In genomic region chr5:79235222-79235577, GRCh38 we compare ENCODE assay signal across 8 cellular contexts. TPM values are rescaled to one million over a fixed set of nuclear protein-coding genes. Genes with fewer than 3 reads are reported as not detected.
A peak's percentile ranks its signal among the peaks of the same experiment; 100 is the strongest.
DNase-seq lines count a peak whose midpoint lies in the region; ATAC-seq and TF ChIP-seq lines count a peak whose summit lies in the region.

No MANE protein-coding gene starts in this region.

- in situ Hi-C loops in T47D (cut with HindIII; ENCODE audit: low pct_unique_long_range_greater_than_20kb, low sequenced_read_pairs), result no loop called here

- no peak for TF ChIP-seq RAD21 in Ishikawa (IDR thresholded peaks at IDR 0.05; ENCODE audit: low read depth)

- H3K27ac Mint-ChIP-seq in activated CD8-positive, alpha-beta memory T cell treated with anti-CD3 and anti-CD28 coated beads, Interleukin-2, amount 10 ng/mL, durations not matched to agents 7 days and 5 days, result peak overlapping the region; percentile 91
- peak overlapping the region; percentile 98 for H3K27ac Mint-ChIP-seq in memory B cell

- no peaks in the 10 kb centered on the region for H3K36me3 Mint-ChIP-seq in activated CD8-positive, alpha-beta memory T cell treated with anti-CD3 and anti-CD28 coated beads, Interleukin-2, amount 10 ng/mL, durations not matched to agents 7 days and 5 days
- H3K36me3 Mint-ChIP-seq in memory B cell, result peaks cover 2% of the 10 kb centered on the region

- no peak for TF ChIP-seq EP300 in Ishikawa (IDR thresholded peaks at IDR 0.05; ENCODE audit: borderline replicate concordance)

- H3K4me1 Mint-ChIP-seq in activated CD8-positive, alpha-beta memory T cell treated with anti-CD3 and anti-CD28 coated beads, Interleukin-2, amount 10 ng/mL, durations not matched to agents 7 days and 5 days, result peaks cover 16% of the 10 kb centered on the region
- peaks cover 12% of the 10 kb centered on the region for H3K4me1 Mint-ChIP-seq in memory B cell

- no peaks in the 10 kb centered on the region for H3K9me3 Mint-ChIP-seq in activated CD8-positive, alpha-beta memory T cell treated with anti-CD3 and anti-CD28 coated beads, Interleukin-2, amount 10 ng/mL, durations not matched to agents 7 days and 5 days (ENCODE audit: low read depth)
- H3K9me3 Mint-ChIP-seq in memory B cell, result no peaks in the 10 kb centered on the region

- ATAC-seq in activated CD8-positive, alpha-beta memory T cell treated with anti-CD3 and anti-CD28 coated beads, Interleukin-2, amount 10 ng/mL, durations not matched to agents 7 days and 5 days, result no peak
- ATAC-seq in memory B cell (ENCODE audit: low read depth), result peak; percentile 25
- no peak for ATAC-seq in GM19023 (IDR thresholded peaks at IDR 0.05; ENCODE audit: unreplicated experiment)
- ATAC-seq in GM19452 (IDR thresholded peaks at IDR 0.05; ENCODE audit: unreplicated experiment), result no peak

- CTCF ChIA-PET in activated CD8-positive, alpha-beta memory T cell treated with anti-CD3 and anti-CD28 coated beads, Interleukin-2, amount 10 ng/mL, durations not matched to agents 7 days and 5 days (lab: Charles Lee), result interaction anchor here (1.3 kb wide), 1 partner anchor 35 kb away, joined by 3 read pairs; no protein-coding TSS in a partner anchor

- peak overlapping the region; percentile 93 for H3K4me3 Mint-ChIP-seq in activated CD8-positive, alpha-beta memory T cell treated with anti-CD3 and anti-CD28 coated beads, Interleukin-2, amount 10 ng/mL, durations not matched to agents 7 days and 5 days
- H3K4me3 Mint-ChIP-seq in memory B cell, result peak overlapping the region; percentile 95

- H3K27me3 Mint-ChIP-seq in activated CD8-positive, alpha-beta memory T cell treated with anti-CD3 and anti-CD28 coated beads, Interleukin-2, amount 10 ng/mL, durations not matched to agents 7 days and 5 days, result no peaks in the 10 kb centered on the region
- no peaks in the 10 kb centered on the region for H3K27me3 Mint-ChIP-seq in memory B cell

- DNase-seq in activated CD8-positive, alpha-beta memory T cell treated with anti-CD3 and anti-CD28 coated beads, Interleukin-2, amount 10 ng/mL, durations not matched to agents 7 days and 5 days, result no peak
- no peak for DNase-seq in activated CD8-positive, alpha-beta memory T cell treated with anti-CD3 and anti-CD28 coated beads for 24 hours
- peak; percentile 18 to 65 for DNase-seq in T47D (ENCODE audit: low read depth in 1 of 2, low spot score in 1 of 2)
- no peak for DNase-seq in memory B cell (ENCODE audit: low spot score in 2 of 2)
- no peak for DNase-seq in stimulated activated CD8-positive, alpha-beta memory T cell treated with anti-CD3 and anti-CD28 coated beads, Interleukin-4, amount 100 ng/mL, for 48 hours

TF ChIP-seq in Ishikawa, 13 proteins besides CTCF, POLR2A, EP300 and RAD21:
- TF ChIP-seq USF1 (IDR thresholded peaks at IDR 0.05), result no peak
- TF ChIP-seq TEAD4 (IDR thresholded peaks at IDR 0.05), result no peak
- no peak for TF ChIP-seq CREB1 (IDR thresholded peaks at IDR 0.05; ENCODE audit: low read depth)
- TF ChIP-seq CEBPB (IDR thresholded peaks at IDR 0.05), result peak; percentile 15; the same call in 1 of the 2 replicates
- no peak for TF ChIP-seq REST (IDR thresholded peaks at IDR 0.05; ENCODE audit: low read depth)
- no peak for TF ChIP-seq TAF1 (IDR thresholded peaks at IDR 0.05; ENCODE audit: low read depth)
- no peak for TF ChIP-seq ZBTB7A (IDR thresholded peaks at IDR 0.05; ENCODE audit: low read depth)
- no peak for TF ChIP-seq EGR1 (IDR thresholded peaks at IDR 0.05)
TF ChIP-seq in Ishikawa: peak in this region for 1.

RNA-seq across cellular contexts. Expression of gene JMY, which starts 0.7 kb away (rescaled TPM):
- 1 to 10 TPM; 5.1 to 6.1 TPM for total RNA-seq in activated CD8-positive, alpha-beta memory T cell treated with anti-CD3 and anti-CD28 coated beads, Interleukin-2, amount 10 ng/mL, durations not matched to agents 7 days and 5 days

Comparison
In these comparisons a context has a peak if more than half of its experiments do, and no peak if none do; other contexts are left out.
1. DNase-seq: peak in T47D (2 of 2); none in activated CD8-positive, alpha-beta memory T cell treated with anti-CD3 and anti-CD28 coated beads, Interleukin-2, amount 10 ng/mL, durations not matched to agents 7 days and 5 days (single experiment), activated CD8-positive, alpha-beta memory T cell treated with anti-CD3 and anti-CD28 coated beads for 24 hours (single experiment), memory B cell (0 of 2) and stimulated activated CD8-positive, alpha-beta memory T cell treated with anti-CD3 and anti-CD28 coated beads, Interleukin-4, amount 100 ng/mL, for 48 hours (single experiment).